9 cellular contexts compared by ENCODE assay signal in the genomic region with DNA sequence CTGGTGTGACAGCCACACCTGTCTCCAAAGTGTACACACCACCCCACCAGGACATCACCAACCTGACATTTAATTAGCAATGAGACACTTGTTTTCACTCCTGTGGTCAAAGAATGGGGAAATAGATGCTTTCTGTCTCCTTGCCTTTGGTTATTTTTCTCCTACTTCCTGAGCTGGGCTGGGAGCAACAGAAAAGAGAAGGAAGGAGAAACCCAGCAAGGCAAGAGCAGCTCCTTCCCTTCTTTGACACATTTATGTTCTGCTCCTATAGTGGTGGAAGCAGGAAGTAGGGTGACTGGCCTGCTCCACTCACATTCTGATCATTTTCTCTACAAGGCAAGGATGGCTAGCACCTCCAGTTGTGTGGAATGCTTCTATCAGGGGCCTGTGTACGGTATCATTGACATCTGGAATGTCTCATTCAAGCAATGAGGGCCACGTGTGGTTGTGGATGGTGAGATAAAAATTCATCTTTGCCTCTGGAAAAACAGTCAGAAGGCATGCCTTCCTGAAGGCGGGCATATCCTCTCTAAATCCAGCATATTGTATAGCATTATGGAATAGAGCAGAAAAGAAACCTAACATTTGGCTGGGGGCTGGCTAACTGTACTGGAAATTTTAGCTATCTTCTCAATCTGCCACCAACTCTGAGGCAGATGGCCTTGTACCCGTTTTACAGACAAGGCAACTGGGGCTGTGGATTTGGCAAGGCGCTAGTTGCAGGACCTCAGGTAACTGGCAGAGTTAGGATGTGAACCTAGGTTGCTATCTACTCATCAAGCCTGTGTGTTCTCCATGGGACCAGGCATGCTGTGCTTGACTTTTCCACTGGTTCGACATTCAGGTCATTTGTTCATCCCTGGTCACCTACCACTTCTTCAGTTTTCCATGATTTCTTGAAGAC. TPM values are rescaled to one million over a fixed set of nuclear protein-coding genes. Genes with fewer than 3 reads are reported as not detected.
DNase-seq lines count a peak whose midpoint lies in the region; ATAC-seq and TF ChIP-seq lines count a peak whose summit lies in the region.
"Had no signal": no experiment of that assay in that cellular context is flagged by ENCODE, and none has a peak within 500 bp of the region (broad histone marks: within the 10 kb centered on the region; RNA-seq: fewer than 3 reads in every experiment).

No MANE protein-coding gene starts in this region.

- H3K4me1 ChIP-seq in prostate gland (replicated peaks), result peaks cover 21% of the 10 kb centered on the region

- intact Hi-C loops in dorsolateral prefrontal cortex (cut with DNase I) (no loop called here), prostate gland (cut with DNase I) (no loop called here)

- no peak for TF ChIP-seq POLR2A in prostate gland (IDR thresholded peaks at IDR 0.05)

- 95% methylated on average over 6 of the region's 6 CpGs for WGBS in prostate gland

- DNase-seq in GF-D8 (lab: John Stamatoyannopoulos, UW) (peak; percentile 74), OCI-M1 (lab: John Stamatoyannopoulos, UW) (peak; percentile 14), dorsolateral prefrontal cortex (no peak), prostate gland (ENCODE audit: low spot score) (no peak), NCI-H748 treated with DMSO at 0.1 percent for 48 hours (lab: John Stamatoyannopoulos, UW) (no peak), activated gamma-delta T cell (lab: John Stamatoyannopoulos, UW) (no peak)
- DNase-seq in stimulated activated CD8-positive, alpha-beta memory T cell treated with anti-CD3 and anti-CD28 coated beads, Interleukin-4, amount 100 ng/mL, for 48 hours, result no peak
- DNase-seq: NCI-H2081 had no signal

- no peak overlapping the region for H3K4me3 ChIP-seq in dorsolateral prefrontal cortex
- H3K4me3 ChIP-seq in prostate gland, result no peak overlapping the region

- H3K36me3 ChIP-seq in prostate gland, result no peaks in the 10 kb centered on the region

- H3K27me3 ChIP-seq in dorsolateral prefrontal cortex (no peaks in the 10 kb centered on the region), prostate gland (replicated peaks; ENCODE audit: insufficient read depth) (no peaks in the 10 kb centered on the region)

- no peak for ATAC-seq in HG02885 (IDR thresholded peaks at IDR 0.05; ENCODE audit: poor library complexity, unreplicated experiment)

- peak overlapping the region in 43 of 59 donors; percentile 8 to 92 (median 74) for H3K27ac ChIP-seq in dorsolateral prefrontal cortex
- H3K27ac ChIP-seq in prostate gland, result peak overlapping the region; percentile 89 to 90

- H3K9me3 ChIP-seq in prostate gland, result no peaks in the 10 kb centered on the region

- no peak for TF ChIP-seq CTCF in dorsolateral prefrontal cortex (IDR thresholded peaks at IDR 0.05 in 54 of 56, conservative IDR thresholded peaks at IDR 0.05 in 2 of 56; ENCODE audit: low read depth in 1 of 56, partially characterized antibody in 56 of 56)
- TF ChIP-seq CTCF in prostate gland (IDR thresholded peaks at IDR 0.05), result no peak

RNA-seq across cellular contexts. Expression of a gene that starts 24.7 kb away (rescaled TPM):
- total RNA-seq in dorsolateral prefrontal cortex (100 to 1,000 TPM in 4 of 120 experiments, 10 to 100 TPM in 116; 16.6 to 109 (median 36.7) TPM), prostate gland (100 to 1,000 TPM; 334 to 400 TPM)

RNA-seq across cellular contexts. Expression of a gene that starts 52.9 kb away (rescaled TPM):
- 10 to 100 TPM; 35.7 to 78.9 (median 53.0) TPM for total RNA-seq in dorsolateral prefrontal cortex
- total RNA-seq in prostate gland, result 100 to 1,000 TPM in 1 of 2 donors, 10 to 100 TPM in 1; 51.3 to 137 TPM

Comparison
In these comparisons a context has a peak if more than half of its experiments do, and no peak if none do; other contexts are left out.
1. DNase-seq: peak in GF-D8 (single experiment) and OCI-M1 (single experiment); none in dorsolateral prefrontal cortex (0 of 10), prostate gland (single experiment), NCI-H748 treated with DMSO at 0.1 percent for 48 hours (single experiment), activated gamma-delta T cell (single experiment) and stimulated activated CD8-positive, alpha-beta memory T cell treated with anti-CD3 and anti-CD28 coated beads, Interleukin-4, amount 100 ng/mL, for 48 hours (single experiment).